ENCODE assay signal across 37 cellular contexts in the genomic region with DNA sequence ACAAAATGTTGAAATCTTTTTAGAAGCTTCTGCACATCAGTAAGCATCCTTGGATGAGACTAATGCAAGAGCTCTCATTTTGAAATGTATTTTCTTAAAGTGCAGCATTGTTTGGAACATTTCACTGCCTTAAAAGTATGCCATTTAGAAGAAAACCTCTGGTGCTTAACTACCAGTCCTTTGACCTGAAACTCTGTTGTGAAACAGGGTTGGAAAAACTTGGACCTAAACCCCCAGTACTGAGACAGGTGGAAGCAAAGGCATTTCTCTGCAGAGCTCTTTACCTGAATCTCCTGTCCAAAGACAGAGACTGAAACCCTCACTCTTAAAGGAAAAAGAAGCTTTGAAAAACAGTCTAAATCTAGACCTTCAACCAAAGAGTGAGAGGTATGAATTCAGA.
"Had no signal": no experiment of that assay in that cellular context is flagged by ENCODE, and none has a peak within 500 bp of the region (broad histone marks: within the 10 kb centered on the region; RNA-seq: fewer than 3 reads in every experiment).

No MANE protein-coding gene starts in this region.

- H3K27me3 ChIP-seq: adrenal gland, body of pancreas, brain microvascular endothelial cell, breast epithelium had no signal

- FAIRE-seq: astrocyte, TTC549 had no signal

- H3K4me1 Mint-ChIP-seq: activated CD4-positive, alpha-beta T cell treated with anti-CD3 and anti-CD28 coated beads, Interleukin-2, amount 10 ng/mL, durations not matched to agents 24 days and 14 days; activated T-helper 17 cell treated with anti-CD3 and anti-CD28 coated beads, Interleukin-2, amount 50 U/mL, for 72 hours had no signal

- H3K27ac Mint-ChIP-seq: activated B cell treated with CpG ODN at 0.5 μM for 24 hours; activated CD4-positive, alpha-beta memory T cell treated with anti-CD3 and anti-CD28 coated beads for 36 hours; activated CD4-positive, alpha-beta T cell treated with anti-CD3 and anti-CD28 coated beads, Interleukin-2, amount 10 ng/mL, durations not matched to agents 24 days and 14 days; activated CD8-positive, alpha-beta T cell treated with anti-CD3 and anti-CD28 coated beads for 36 hours; activated naive CD4-positive, alpha-beta T cell treated with anti-CD3 and anti-CD28 coated beads for 36 hours; activated naive CD4-positive, alpha-beta T cell treated with anti-CD3 and anti-CD28 coated beads, Interleukin-2, amount 50 U/mL, for 72 hours; activated naive CD8-positive, alpha-beta T cell treated with anti-CD3 and anti-CD28 coated beads for 36 hours; activated T-cell treated with anti-CD3 and anti-CD28 coated beads, Interleukin-2, amount 50 U/mL, for 72 hours; activated T-helper 1 cell treated with anti-CD3 and anti-CD28 coated beads, Interleukin-12 subunit alpha, Interleukin-12 subunit beta, Interleukin-2, Interleukin-4 antibody, amounts not matched to agents 30 ng/mL and 10 ng/mL and 1 ng/mL, durations not matched to agents 14 hours and 24 hours and 36 hours; activated T-helper 17 cell treated with anti-CD3 and anti-CD28 coated beads, Interleukin-2, amount 50 U/mL, for 72 hours; T-helper 1 cell treated with Interleukin-12 subunit alpha and Interleukin-12 subunit beta and Interleukin-4 antibody, amounts not matched to agents 30 μg/mL and 1 μg/mL, for 36 hours; T-helper 2 cell treated with Interferon-gamma antibody and Interleukin-4, amounts not matched to agents 5 μg/mL and 100 μg/mL, for 36 hours had no signal

- H3K36me3 Mint-ChIP-seq: activated CD4-positive, alpha-beta memory T cell treated with anti-CD3 and anti-CD28 coated beads for 36 hours; activated naive CD4-positive, alpha-beta T cell treated with anti-CD3 and anti-CD28 coated beads, Interleukin-2, amount 50 U/mL, for 72 hours had no signal

- H3K4me3 Mint-ChIP-seq: activated B cell treated with CpG ODN at 0.5 μM for 24 hours; activated CD4-positive, alpha-beta memory T cell treated with anti-CD3 and anti-CD28 coated beads for 36 hours; activated CD4-positive, alpha-beta T cell treated with anti-CD3 and anti-CD28 coated beads, Interleukin-2, amount 10 ng/mL, durations not matched to agents 24 days and 14 days; activated CD8-positive, alpha-beta T cell treated with anti-CD3 and anti-CD28 coated beads for 36 hours; activated naive CD4-positive, alpha-beta T cell treated with anti-CD3 and anti-CD28 coated beads for 36 hours; activated naive CD8-positive, alpha-beta T cell treated with anti-CD3 and anti-CD28 coated beads for 36 hours; activated T-cell treated with anti-CD3 and anti-CD28 coated beads, Interleukin-2, amount 50 U/mL, for 4 hours; activated T-cell treated with anti-CD3 and anti-CD28 coated beads, Interleukin-2, amount 50 U/mL, for 72 hours; activated T-helper 1 cell treated with anti-CD3 and anti-CD28 coated beads, Interleukin-12 subunit alpha, Interleukin-12 subunit beta, Interleukin-2, Interleukin-4 antibody, amounts not matched to agents 30 ng/mL and 10 ng/mL and 1 ng/mL, durations not matched to agents 14 hours and 24 hours and 36 hours; activated T-helper 17 cell treated with anti-CD3 and anti-CD28 coated beads, Interleukin-2, amount 50 U/mL, for 72 hours; T-helper 1 cell treated with Interleukin-12 subunit alpha and Interleukin-12 subunit beta and Interleukin-4 antibody, amounts not matched to agents 30 μg/mL and 1 μg/mL, for 36 hours; T-helper 2 cell treated with Interferon-gamma antibody and Interleukin-4, amounts not matched to agents 5 μg/mL and 100 μg/mL, for 36 hours had no signal

- H3K4me1 ChIP-seq: adrenal gland, body of pancreas, breast epithelium had no signal

- DNase-seq: activated B cell treated with CpG ODN at 0.5 μM for 24 hours; activated CD4-positive, alpha-beta memory T cell treated with anti-CD3 and anti-CD28 coated beads for 36 hours; activated CD4-positive, alpha-beta T cell treated with anti-CD3 and anti-CD28 coated beads for 4 hours; activated CD4-positive, alpha-beta T cell treated with anti-CD3 and anti-CD28 coated beads, Interleukin-2, amount 10 ng/mL, durations not matched to agents 24 days and 14 days; activated CD4-positive, alpha-beta T cell treated with anti-CD3 and anti-CD28 coated beads, Interleukin-2, amount 50 U/mL, for 1 hour; activated CD4-positive, alpha-beta T cell treated with anti-CD3 and anti-CD28 coated beads, Interleukin-2, amount 50 U/mL, for 4 hours; activated CD4-positive, CD25-positive, alpha-beta regulatory T cell treated with anti-CD3 and anti-CD28 coated beads, Interleukin-2, amount 50 U/mL, for 72 hours; activated CD8-positive, alpha-beta memory T cell treated with anti-CD3 and anti-CD28 coated beads, Interleukin-2, amount 50 U/mL, for 4 hours; activated CD8-positive, alpha-beta T cell treated with anti-CD3 and anti-CD28 coated beads for 36 hours; activated effector memory CD4-positive, alpha-beta T cell treated with anti-CD3 and anti-CD28 coated beads, Interleukin-2, amount 50 U/mL, for 16 hours; activated gamma-delta T cell treated with Interleukin-2 at 50 U/mL for 16 hours; activated naive CD4-positive, alpha-beta T cell; activated naive CD4-positive, alpha-beta T cell treated with anti-CD3 and anti-CD28 coated beads for 36 hours; activated naive CD4-positive, alpha-beta T cell treated with anti-CD3 and anti-CD28 coated beads, Interleukin-2, amount 50 U/mL, for 16 hours; activated naive CD8-positive, alpha-beta T cell treated with anti-CD3 and anti-CD28 coated beads for 36 hours; activated T-cell treated with anti-CD3 and anti-CD28 coated beads for 4 hours; activated T-cell treated with anti-CD3 and anti-CD28 coated beads, Interleukin-2, amount 50 U/mL, for 1 hour; activated T-cell treated with anti-CD3 and anti-CD28 coated beads, Interleukin-2, amount 50 U/mL, for 4 hours; activated T-cell treated with anti-CD3 and anti-CD28 coated beads, Interleukin-2, amount 50 U/mL, for 72 hours; adrenal gland; amniotic stem cell; aorta; body of pancreas; brain microvascular endothelial cell; central memory CD4-positive, alpha-beta T cell; T-helper 1 cell; T-helper 2 cell; T-helper 9 cell had no signal

- H3K27me3 Mint-ChIP-seq: activated B cell treated with CpG ODN at 0.5 μM for 24 hours; activated CD4-positive, alpha-beta memory T cell treated with anti-CD3 and anti-CD28 coated beads for 36 hours; activated CD4-positive, alpha-beta T cell treated with anti-CD3 and anti-CD28 coated beads, Interleukin-2, amount 10 ng/mL, durations not matched to agents 24 days and 14 days; activated CD8-positive, alpha-beta T cell treated with anti-CD3 and anti-CD28 coated beads for 36 hours; activated naive CD8-positive, alpha-beta T cell treated with anti-CD3 and anti-CD28 coated beads for 36 hours; activated T-helper 17 cell treated with anti-CD3 and anti-CD28 coated beads, Interleukin-2, amount 50 U/mL, for 72 hours had no signal

- H3K27ac ChIP-seq: adrenal gland, body of pancreas, brain microvascular endothelial cell, breast epithelium, VCaP had no signal

- H3K9me3 Mint-ChIP-seq: activated B cell treated with CpG ODN at 0.5 μM for 24 hours; activated CD4-positive, alpha-beta memory T cell treated with anti-CD3 and anti-CD28 coated beads for 36 hours; activated CD4-positive, alpha-beta T cell treated with anti-CD3 and anti-CD28 coated beads, Interleukin-2, amount 10 ng/mL, durations not matched to agents 24 days and 14 days; activated CD8-positive, alpha-beta T cell treated with anti-CD3 and anti-CD28 coated beads for 36 hours; activated naive CD4-positive, alpha-beta T cell treated with anti-CD3 and anti-CD28 coated beads for 36 hours; activated naive CD4-positive, alpha-beta T cell treated with anti-CD3 and anti-CD28 coated beads, Interleukin-2, amount 50 U/mL, for 72 hours; activated naive CD8-positive, alpha-beta T cell treated with anti-CD3 and anti-CD28 coated beads for 36 hours; activated T-cell treated with anti-CD3 and anti-CD28 coated beads, Interleukin-2, amount 50 U/mL, for 4 hours; activated T-cell treated with anti-CD3 and anti-CD28 coated beads, Interleukin-2, amount 50 U/mL, for 72 hours; activated T-helper 1 cell treated with anti-CD3 and anti-CD28 coated beads, Interleukin-12 subunit alpha, Interleukin-12 subunit beta, Interleukin-2, Interleukin-4 antibody, amounts not matched to agents 30 ng/mL and 10 ng/mL and 1 ng/mL, durations not matched to agents 14 hours and 24 hours and 36 hours; T-helper 2 cell treated with Interferon-gamma antibody and Interleukin-4, amounts not matched to agents 5 μg/mL and 100 μg/mL, for 36 hours had no signal

- H3K36me3 ChIP-seq: adrenal gland, brain microvascular endothelial cell, breast epithelium had no signal

- H3K9me3 ChIP-seq: adrenal gland, body of pancreas, breast epithelium had no signal

- H3K4me3 ChIP-seq: adrenal gland, body of pancreas, breast epithelium had no signal

- ATAC-seq: activated CD8-positive, alpha-beta T cell treated with anti-CD3 and anti-CD28 coated beads for 36 hours; activated naive CD4-positive, alpha-beta T cell treated with anti-CD3 and anti-CD28 coated beads, Interleukin-2, amount 50 U/mL, for 72 hours; activated T-cell treated with anti-CD3 and anti-CD28 coated beads, Interleukin-2, amount 50 U/mL, for 4 hours; activated T-cell treated with anti-CD3 and anti-CD28 coated beads, Interleukin-2, amount 50 U/mL, for 72 hours; activated T-helper 17 cell treated with anti-CD3 and anti-CD28 coated beads, Interleukin-2, amount 50 U/mL, for 72 hours; body of pancreas had no signal
